ENCODE assay signal across 10 cellular contexts in the genomic region with DNA sequence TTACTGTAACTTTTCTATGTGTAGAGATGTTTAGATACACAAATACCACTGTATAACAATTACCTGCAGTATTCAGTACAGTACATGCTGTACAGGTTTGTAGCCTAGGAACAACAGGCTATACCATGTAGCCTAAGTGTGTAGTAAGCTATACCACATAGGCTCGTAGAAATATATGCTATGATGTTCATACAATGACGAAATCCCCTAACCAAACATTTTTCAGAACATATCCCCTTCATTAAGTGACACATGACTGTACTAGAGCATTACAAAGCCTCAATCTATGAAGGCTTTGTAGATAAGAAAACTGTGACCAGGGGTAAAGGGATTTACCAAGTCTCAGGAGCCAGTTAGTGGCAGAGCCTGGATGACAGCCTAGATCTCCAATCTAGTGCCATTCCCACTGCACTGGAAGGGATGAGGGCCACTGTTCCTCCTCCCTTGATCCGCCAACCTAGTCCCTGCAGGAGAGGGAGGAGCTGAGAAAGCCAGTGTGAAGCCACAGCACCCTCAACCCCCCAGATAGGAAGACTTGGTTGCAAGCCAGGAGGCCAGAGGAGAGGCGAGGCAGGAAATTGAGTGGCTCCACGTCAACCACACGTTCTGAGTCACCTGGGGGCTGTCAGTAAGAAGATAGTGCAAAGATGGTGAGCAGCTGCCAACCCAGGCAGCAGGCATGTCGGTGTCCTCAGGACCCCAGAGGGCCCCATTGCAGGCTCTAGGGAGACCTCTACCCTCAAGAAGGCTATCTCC.
A peak's percentile ranks its signal among the peaks of the same experiment; 100 is the strongest.
DNase-seq lines count a peak whose midpoint lies in the region; ATAC-seq and TF ChIP-seq lines count a peak whose summit lies in the region.
"Had no signal": no experiment of that assay in that cellular context is flagged by ENCODE, and none has a peak within 500 bp of the region (broad histone marks: within the 10 kb centered on the region; RNA-seq: fewer than 3 reads in every experiment).

No MANE protein-coding gene starts in this region.

- H3K4me3 ChIP-seq in mucosa of descending colon, result no peak overlapping the region
- H3K4me3 ChIP-seq in heart right ventricle, result no peak overlapping the region

- TF ChIP-seq CTCF in mucosa of descending colon (IDR thresholded peaks at IDR 0.05) (no peak), heart right ventricle (IDR thresholded peaks at IDR 0.05) (no peak)

- no peak overlapping the region for H3K27ac ChIP-seq in heart right ventricle
- H3K27ac ChIP-seq: C4-2B, parathyroid adenoma had no signal

- WGBS in heart right ventricle, 2 donors, result 60 to 68% methylated on average over 7 of the region's 7 CpGs

- DNase-seq in AG20443 (ENCODE audit: low spot score) (peak; percentile 21), mucosa of descending colon (no peak), medulla oblongata (ENCODE audit: extremely low spot score) (no peak), C1 segment of cervical spinal cord (lab: John Stamatoyannopoulos, UW) (no peak), heart right ventricle (no peak), NCI-H524 treated with DMSO at 0.1 percent for 48 hours (lab: John Stamatoyannopoulos, UW) (no peak)
- peak; percentile 79 for DNase-seq in NK-92 treated with Interleukin-12 subunit alpha and Interleukin-12 subunit beta, amount 100 ng/mL, for 24 hours (lab: John Stamatoyannopoulos, UW)
- peak; percentile 82 to 85 for DNase-seq in activated T-cell treated with anti-CD3 and anti-CD28 coated beads, Interleukin-2, amount 50 U/mL, for 48 hours

- H3K9me3 ChIP-seq in mucosa of descending colon (no peaks in the 10 kb centered on the region), heart right ventricle (no peaks in the 10 kb centered on the region)

- ATAC-seq in mucosa of descending colon (peak; percentile 64), heart right ventricle (no peak)

- H3K27me3 ChIP-seq in heart right ventricle, result peaks cover 0 to 10% (median 0%) of the 10 kb centered on the region in 7 donors

- H3K36me3 ChIP-seq in mucosa of descending colon (ENCODE audit: low read depth) (no peaks in the 10 kb centered on the region), heart right ventricle (no peaks in the 10 kb centered on the region)

- intact Hi-C loops in mucosa of descending colon (cut with DNase I, micrococcal nuclease), result no loop called here
- intact Hi-C loops in heart right ventricle (cut with DNase I), result no loop called here

- H3K4me1 ChIP-seq in mucosa of descending colon (ENCODE audit: low read depth) (no peaks in the 10 kb centered on the region), heart right ventricle (no peaks in the 10 kb centered on the region)
- H3K4me1 ChIP-seq: parathyroid adenoma had no signal

Comparison
In these comparisons a context has a peak if more than half of its experiments do, and no peak if none do; other contexts are left out.
1. DNase-seq: peak in AG20443 (single experiment), NK-92 treated with Interleukin-12 subunit alpha and Interleukin-12 subunit beta, amount 100 ng/mL, for 24 hours (single experiment) and activated T-cell treated with anti-CD3 and anti-CD28 coated beads, Interleukin-2, amount 50 U/mL, for 48 hours (2 of 2); none in mucosa of descending colon (0 of 3), medulla oblongata (single experiment), C1 segment of cervical spinal cord (0 of 14), heart right ventricle (0 of 2) and NCI-H524 treated with DMSO at 0.1 percent for 48 hours (single experiment).